ENCODE assay signal across 1 cellular context in genomic region chr14:83827383-83827782, GRCh38.
TF ChIP-seq lines count a peak whose summit lies in the region.

No MANE protein-coding gene starts in this region.

TF ChIP-seq in GM23338, 12 proteins besides CTCF, POLR2A, EP300 and RAD21 (continued from another document):
- TF ChIP-seq, protein P1, sequence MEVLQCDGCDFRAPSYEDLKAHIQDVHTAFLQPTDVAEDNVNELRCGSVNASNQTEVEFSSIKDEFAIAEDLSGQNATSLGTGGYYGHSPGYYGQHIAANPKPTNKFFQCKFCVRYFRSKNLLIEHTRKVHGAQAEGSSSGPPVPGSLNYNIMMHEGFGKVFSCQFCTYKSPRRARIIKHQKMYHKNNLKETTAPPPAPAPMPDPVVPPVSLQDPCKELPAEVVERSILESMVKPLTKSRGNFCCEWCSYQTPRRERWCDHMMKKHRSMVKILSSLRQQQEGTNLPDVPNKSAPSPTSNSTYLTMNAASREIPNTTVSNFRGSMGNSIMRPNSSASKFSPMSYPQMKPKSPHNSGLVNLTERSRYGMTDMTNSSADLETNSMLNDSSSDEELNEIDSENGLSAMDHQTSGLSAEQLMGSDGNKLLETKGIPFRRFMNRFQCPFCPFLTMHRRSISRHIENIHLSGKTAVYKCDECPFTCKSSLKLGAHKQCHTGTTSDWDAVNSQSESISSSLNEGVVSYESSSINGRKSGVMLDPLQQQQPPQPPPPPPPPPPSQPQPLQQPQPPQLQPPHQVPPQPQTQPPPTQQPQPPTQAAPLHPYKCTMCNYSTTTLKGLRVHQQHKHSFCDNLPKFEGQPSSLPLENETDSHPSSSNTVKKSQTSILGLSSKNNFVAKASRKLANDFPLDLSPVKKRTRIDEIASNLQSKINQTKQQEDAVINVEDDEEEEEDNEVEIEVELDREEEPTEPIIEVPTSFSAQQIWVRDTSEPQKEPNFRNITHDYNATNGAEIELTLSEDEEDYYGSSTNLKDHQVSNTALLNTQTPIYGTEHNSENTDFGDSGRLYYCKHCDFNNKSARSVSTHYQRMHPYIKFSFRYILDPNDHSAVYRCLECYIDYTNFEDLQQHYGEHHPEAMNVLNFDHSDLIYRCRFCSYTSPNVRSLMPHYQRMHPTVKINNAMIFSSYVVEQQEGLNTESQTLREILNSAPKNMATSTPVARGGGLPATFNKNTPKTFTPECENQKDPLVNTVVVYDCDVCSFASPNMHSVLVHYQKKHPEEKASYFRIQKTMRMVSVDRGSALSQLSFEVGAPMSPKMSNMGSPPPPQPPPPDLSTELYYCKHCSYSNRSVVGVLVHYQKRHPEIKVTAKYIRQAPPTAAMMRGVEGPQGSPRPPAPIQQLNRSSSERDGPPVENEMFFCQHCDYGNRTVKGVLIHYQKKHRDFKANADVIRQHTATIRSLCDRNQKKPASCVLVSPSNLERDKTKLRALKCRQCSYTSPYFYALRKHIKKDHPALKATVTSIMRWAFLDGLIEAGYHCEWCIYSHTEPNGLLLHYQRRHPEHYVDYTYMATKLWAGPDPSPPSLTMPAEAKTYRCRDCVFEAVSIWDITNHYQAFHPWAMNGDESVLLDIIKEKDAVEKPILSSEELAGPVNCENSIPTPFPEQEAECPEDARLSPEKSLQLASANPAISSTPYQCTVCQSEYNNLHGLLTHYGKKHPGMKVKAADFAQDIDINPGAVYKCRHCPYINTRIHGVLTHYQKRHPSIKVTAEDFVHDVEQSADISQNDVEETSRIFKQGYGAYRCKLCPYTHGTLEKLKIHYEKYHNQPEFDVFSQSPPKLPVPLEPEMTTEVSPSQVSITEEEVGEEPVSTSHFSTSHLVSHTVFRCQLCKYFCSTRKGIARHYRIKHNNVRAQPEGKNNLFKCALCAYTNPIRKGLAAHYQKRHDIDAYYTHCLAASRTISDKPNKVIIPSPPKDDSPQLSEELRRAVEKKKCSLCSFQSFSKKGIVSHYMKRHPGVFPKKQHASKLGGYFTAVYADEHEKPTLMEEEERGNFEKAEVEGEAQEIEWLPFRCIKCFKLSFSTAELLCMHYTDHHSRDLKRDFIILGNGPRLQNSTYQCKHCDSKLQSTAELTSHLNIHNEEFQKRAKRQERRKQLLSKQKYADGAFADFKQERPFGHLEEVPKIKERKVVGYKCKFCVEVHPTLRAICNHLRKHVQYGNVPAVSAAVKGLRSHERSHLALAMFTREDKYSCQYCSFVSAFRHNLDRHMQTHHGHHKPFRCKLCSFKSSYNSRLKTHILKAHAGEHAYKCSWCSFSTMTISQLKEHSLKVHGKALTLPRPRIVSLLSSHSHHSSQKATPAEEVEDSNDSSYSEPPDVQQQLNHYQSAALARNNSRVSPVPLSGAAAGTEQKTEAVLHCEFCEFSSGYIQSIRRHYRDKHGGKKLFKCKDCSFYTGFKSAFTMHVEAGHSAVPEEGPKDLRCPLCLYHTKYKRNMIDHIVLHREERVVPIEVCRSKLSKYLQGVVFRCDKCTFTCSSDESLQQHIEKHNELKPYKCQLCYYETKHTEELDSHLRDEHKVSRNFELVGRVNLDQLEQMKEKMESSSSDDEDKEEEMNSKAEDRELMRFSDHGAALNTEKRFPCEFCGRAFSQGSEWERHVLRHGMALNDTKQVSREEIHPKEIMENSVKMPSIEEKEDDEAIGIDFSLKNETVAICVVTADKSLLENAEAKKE (CRISPR knock-in tag; IDR thresholded peaks at IDR 0.05) = no peak
- TF ChIP-seq ZNF331 (CRISPR knock-in tag; IDR thresholded peaks at IDR 0.05; ENCODE audit: low read depth) (no peak), JUNB (IDR thresholded peaks at IDR 0.05; ENCODE audit: unreplicated experiment) (no peak), POLR2AphosphoS5 (IDR thresholded peaks at IDR 0.05; ENCODE audit: low read depth) (no peak), EZH2phosphoT487 (IDR thresholded peaks at IDR 0.05; ENCODE audit: unreplicated experiment) (no peak), ZNF114 (CRISPR knock-in tag; IDR thresholded peaks at IDR 0.05) (no peak)
- TF ChIP-seq, protein P2, sequence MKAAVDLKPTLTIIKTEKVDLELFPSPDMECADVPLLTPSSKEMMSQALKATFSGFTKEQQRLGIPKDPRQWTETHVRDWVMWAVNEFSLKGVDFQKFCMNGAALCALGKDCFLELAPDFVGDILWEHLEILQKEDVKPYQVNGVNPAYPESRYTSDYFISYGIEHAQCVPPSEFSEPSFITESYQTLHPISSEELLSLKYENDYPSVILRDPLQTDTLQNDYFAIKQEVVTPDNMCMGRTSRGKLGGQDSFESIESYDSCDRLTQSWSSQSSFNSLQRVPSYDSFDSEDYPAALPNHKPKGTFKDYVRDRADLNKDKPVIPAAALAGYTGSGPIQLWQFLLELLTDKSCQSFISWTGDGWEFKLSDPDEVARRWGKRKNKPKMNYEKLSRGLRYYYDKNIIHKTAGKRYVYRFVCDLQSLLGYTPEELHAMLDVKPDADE (IDR thresholded peaks at IDR 0.05) = no peak
